Comparison of ENCODE assay signal across 8 cellular contexts in the genomic region with DNA sequence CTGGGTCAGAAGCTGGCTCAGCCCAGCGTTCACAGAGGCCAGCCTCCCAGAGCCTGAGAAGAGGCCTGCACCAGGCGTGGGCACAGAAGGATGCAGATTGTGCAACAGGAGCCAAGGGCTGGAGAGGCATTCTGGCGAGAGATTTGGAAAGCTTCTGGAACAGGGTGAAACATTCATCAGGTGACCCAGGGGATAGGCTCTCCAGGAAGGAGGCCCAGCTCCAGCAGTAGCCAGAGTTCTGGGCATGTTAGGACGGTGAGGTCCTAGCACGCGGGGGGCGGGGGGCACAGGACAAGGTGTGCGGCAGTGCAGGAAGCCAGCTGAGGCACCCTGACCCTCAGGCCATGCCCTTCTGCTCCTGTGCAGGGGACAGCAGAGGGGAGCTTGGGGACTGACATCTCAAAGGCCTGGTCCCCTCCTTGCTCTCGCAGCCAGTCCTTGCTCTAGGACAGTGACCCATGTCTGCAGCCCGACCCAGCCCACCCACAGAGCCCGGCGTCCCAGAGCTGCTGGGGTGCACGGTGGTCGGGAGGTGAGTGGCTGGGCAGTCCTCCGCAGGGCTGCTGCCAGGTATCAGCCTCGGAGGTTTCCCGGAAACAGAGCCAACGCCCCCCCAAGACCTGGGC.
A peak's percentile ranks its signal among the peaks of the same experiment; 100 is the strongest.
DNase-seq lines count a peak whose midpoint lies in the region; ATAC-seq and TF ChIP-seq lines count a peak whose summit lies in the region.

No MANE protein-coding gene starts in this region.

- H3K9me3 Mint-ChIP-seq in naive thymus-derived CD4-positive, alpha-beta T cell: peaks cover 0 to 7% (median 0%) of the 10 kb centered on the region in 11 donors

- TF ChIP-seq CTCF in GM12864 (IDR thresholded peaks at IDR 0.05; ENCODE audit: low read depth, low read length, missing control alignments): no peak

- peaks cover 5 to 6% of the 10 kb centered on the region in 2 donors for H3K9me3 ChIP-seq in duodenal mucosa (ENCODE audit: control insufficient read depth in 1 of 2, low read length in 2 of 2)
- no peaks in the 10 kb centered on the region for H3K9me3 ChIP-seq in naive thymus-derived CD4-positive, alpha-beta T cell (ENCODE audit: control insufficient read depth in 2 of 3, low read length in 3 of 3)

- peak overlapping the region; percentile 45 to 89 for H3K9ac ChIP-seq in duodenal mucosa (ENCODE audit: low read depth in 1 of 2, low read length in 2 of 2)

- H3K4me1 Mint-ChIP-seq in naive thymus-derived CD4-positive, alpha-beta T cell: peaks cover 5 to 54% (median 38%) of the 10 kb centered on the region in 7 donors

- DNase-seq in GM12864 (ENCODE audit: low read depth) (no peak), NCI-H226 (peak; percentile 63), NCI-H2107 treated with DMSO at 0.1 percent for 48 hours (lab: John Stamatoyannopoulos, UW; ENCODE audit: unreplicated experiment) (no peak), iPS-NIHi11 (ENCODE audit: low spot score) (no peak)
- no peak for DNase-seq in naive thymus-derived CD4-positive, alpha-beta T cell

- no peak for ATAC-seq in naive thymus-derived CD4-positive, alpha-beta T cell
- no peak for ATAC-seq in GM21423 (IDR thresholded peaks at IDR 0.05; ENCODE audit: unreplicated experiment)
- no peak for ATAC-seq in GM18909 (IDR thresholded peaks at IDR 0.05; ENCODE audit: poor library complexity, unreplicated experiment)

- peaks cover 19 to 20% of the 10 kb centered on the region in 2 donors for H3K4me1 ChIP-seq in duodenal mucosa (ENCODE audit: control insufficient read depth in 1 of 2, insufficient read depth in 2 of 2, low read length in 2 of 2)
- H3K4me1 ChIP-seq in naive thymus-derived CD4-positive, alpha-beta T cell (ENCODE audit: control insufficient read depth in 2 of 2, insufficient read depth in 2 of 2, low read length in 2 of 2): peaks cover 11 to 14% of the 10 kb centered on the region in 2 donors

- POLR2A ChIA-PET in naive thymus-derived CD4-positive, alpha-beta T cell (lab: Charles Lee): interaction anchor here (0.6 to 4.2 kb wide), 24 partner anchors 9 to 273 kb away, joined by 3 to 50 read pairs (median 6); a partner anchor contains a TSS

- no peaks in the 10 kb centered on the region for H3K36me3 ChIP-seq in duodenal mucosa (ENCODE audit: control insufficient read depth in 1 of 2, insufficient read depth in 2 of 2, low read length in 2 of 2)
- no peaks in the 10 kb centered on the region for H3K36me3 ChIP-seq in naive thymus-derived CD4-positive, alpha-beta T cell (ENCODE audit: control insufficient read depth in 2 of 3, insufficient read depth in 3 of 3, low read length in 3 of 3)

- H3K27ac Mint-ChIP-seq in naive thymus-derived CD4-positive, alpha-beta T cell: peak overlapping the region; percentile 78 to 91 (median 87)

- peak overlapping the region; percentile 97 for H3K27ac ChIP-seq in duodenal mucosa (ENCODE audit: low read depth, low read length)
- H3K27ac ChIP-seq in naive thymus-derived CD4-positive, alpha-beta T cell (ENCODE audit: low read depth, low read length): peak overlapping the region; percentile 76

- intact Hi-C loops in naive thymus-derived CD4-positive, alpha-beta T cell (cut with micrococcal nuclease): loop anchor here (1.0 to 5.0 kb wide), 8 partner anchors 10 to 273 kb away; a partner anchor contains a TSS

- H3K4me3 ChIP-seq in GM12864 (ENCODE audit: low read depth, low read length): peak overlapping the region; percentile 71
- H3K4me3 ChIP-seq in duodenal mucosa (ENCODE audit: low read depth in 1 of 2, low read length in 2 of 2): peak overlapping the region; percentile 53 to 61
- H3K4me3 ChIP-seq in naive thymus-derived CD4-positive, alpha-beta T cell (ENCODE audit: low read length): peak overlapping the region; percentile 30

- H3K4me3 Mint-ChIP-seq in naive thymus-derived CD4-positive, alpha-beta T cell: peak overlapping the region; percentile 65 to 80 (median 74)

- no peaks in the 10 kb centered on the region for H3K27me3 Mint-ChIP-seq in naive thymus-derived CD4-positive, alpha-beta T cell

- H3K27me3 ChIP-seq in duodenal mucosa (ENCODE audit: control insufficient read depth in 1 of 2, insufficient read depth in 2 of 2, low read length in 2 of 2): no peaks in the 10 kb centered on the region
- H3K27me3 ChIP-seq in naive thymus-derived CD4-positive, alpha-beta T cell (ENCODE audit: control insufficient read depth in 2 of 2, insufficient read depth in 2 of 2, low read length in 2 of 2): no peaks in the 10 kb centered on the region

- CTCF ChIA-PET in naive thymus-derived CD4-positive, alpha-beta T cell (lab: Charles Lee): interaction anchor here (0.6 to 3.3 kb wide), 22 partner anchors 8 to 274 kb away, joined by 3 to 32 read pairs (median 4); a partner anchor contains a TSS

- peaks cover 0 to 12% (median 0%) of the 10 kb centered on the region in 5 donors for H3K36me3 Mint-ChIP-seq in naive thymus-derived CD4-positive, alpha-beta T cell
